15 cellular contexts compared by ENCODE assay signal in the genomic region with DNA sequence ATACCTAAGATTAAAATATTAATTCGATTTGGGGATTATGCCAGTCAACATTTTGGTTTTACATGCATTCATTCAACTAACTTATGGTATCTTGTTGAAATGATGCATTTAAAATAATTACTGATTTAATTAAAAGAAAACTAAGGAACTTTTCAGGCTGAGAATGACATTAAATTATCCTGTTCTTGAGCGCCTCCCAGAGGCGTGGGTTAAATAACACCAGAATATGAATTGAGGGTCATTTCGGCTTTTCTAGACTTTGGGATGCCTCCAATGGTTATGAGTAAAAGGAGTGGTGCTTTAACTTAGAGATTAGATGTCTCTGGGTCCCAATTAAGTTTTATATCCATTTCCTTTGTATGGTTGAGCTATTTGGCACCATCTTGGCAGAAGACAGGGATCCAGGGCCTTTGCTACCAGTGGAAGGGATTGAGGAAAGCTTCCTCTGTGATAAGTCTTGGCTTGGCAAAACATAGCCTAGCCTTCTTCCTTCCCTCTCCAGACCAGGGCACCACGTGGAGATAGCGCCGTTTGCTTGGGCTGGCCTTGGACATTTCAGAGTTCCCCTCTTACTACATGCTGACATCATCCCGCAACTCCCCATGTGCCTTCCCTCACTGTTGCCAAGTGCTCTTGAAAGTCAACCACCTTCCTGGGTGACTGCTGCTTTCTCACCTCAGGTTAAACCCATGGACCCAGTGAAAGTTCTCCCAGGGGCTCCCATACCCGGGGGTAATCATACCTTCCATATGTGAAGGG. TPM values are rescaled to one million over a fixed set of nuclear protein-coding genes. Genes with fewer than 3 reads are reported as not detected.
DNase-seq lines count a peak whose midpoint lies in the region; ATAC-seq, FAIRE-seq and TF ChIP-seq lines count a peak whose summit lies in the region.
"Had no signal": no experiment of that assay in that cellular context is flagged by ENCODE, and none has a peak within 500 bp of the region (broad histone marks: within the 10 kb centered on the region; RNA-seq: fewer than 3 reads in every experiment).

No MANE protein-coding gene starts in this region.

- H3K27me3 ChIP-seq in adrenal gland (no peaks in the 10 kb centered on the region), osteoblast (ENCODE audit: insufficient read depth, low read length) (no peaks in the 10 kb centered on the region)
- H3K27me3 ChIP-seq: hepatocyte, SJSA1 had no signal

- no peak for ATAC-seq in HG02642 (IDR thresholded peaks at IDR 0.05; ENCODE audit: poor library complexity, unreplicated experiment)
- ATAC-seq in HG02571 (IDR thresholded peaks at IDR 0.05; ENCODE audit: unreplicated experiment), result no peak
- ATAC-seq: activated naive CD4-positive, alpha-beta T cell treated with anti-CD3 and anti-CD28 coated beads, Interleukin-2, amount 50 U/mL, for 72 hours; stimulated activated naive CD8-positive, alpha-beta T cell treated with anti-CD3 and anti-CD28 coated beads, Interleukin-15, Interleukin-2, amounts not matched to agents 100 U/mL and 50 U/mL, for 24 hours had no signal

- intact Hi-C loops in adrenal gland (cut with DNase I), result no loop called here

- no peaks in the 10 kb centered on the region for H3K36me3 ChIP-seq in adrenal gland (replicated peaks in 1 of 2)
- H3K36me3 ChIP-seq in osteoblast (ENCODE audit: insufficient read depth, low read length), result no peaks in the 10 kb centered on the region
- H3K36me3 ChIP-seq: SJSA1 had no signal

- no peaks in the 10 kb centered on the region for H4K20me1 ChIP-seq in osteoblast (ENCODE audit: insufficient read depth, low read length)

- no peak for TF ChIP-seq EP300 in Ishikawa (IDR thresholded peaks at IDR 0.05; ENCODE audit: borderline replicate concordance)

- H3K4me3 ChIP-seq in adrenal gland (no peak overlapping the region), osteoblast (ENCODE audit: insufficient read depth, low read length) (no peak overlapping the region)
- H3K4me3 ChIP-seq: hepatocyte, lung, SJSA1 had no signal

- DNase-seq in adrenal gland (peak; percentile 53 to 80 (median 73)), osteoblast (ENCODE audit: insufficient read length, low spot score, missing footprints) (no peak)
- DNase-seq in stimulated activated CD4-positive, alpha-beta T cell treated with anti-CD3 and anti-CD28 coated beads, Interleukin-2, amount 100 ng/mL, for 24 hours, result no peak
- DNase-seq: activated CD4-positive, alpha-beta memory T cell treated with anti-CD3 and anti-CD28 coated beads for 36 hours; DMS79 treated with DMSO at 0.1 percent for 48 hours; stimulated activated naive CD8-positive, alpha-beta T cell treated with anti-CD3 and anti-CD28 coated beads, Interleukin-15, Interleukin-2, amounts not matched to agents 100 U/mL and 50 U/mL, for 24 hours had no signal

- TF ChIP-seq RAD21 in Ishikawa (IDR thresholded peaks at IDR 0.05; ENCODE audit: low read depth), result peak; percentile 48

- no peak overlapping the region for H2AFZ ChIP-seq in osteoblast (ENCODE audit: low read length)
- H2AFZ ChIP-seq: hepatocyte had no signal

- no peak for TF ChIP-seq POLR2A in adrenal gland (IDR thresholded peaks at IDR 0.05)

- no peak overlapping the region for H3K4me2 ChIP-seq in osteoblast (ENCODE audit: insufficient read depth, low read length)
- H3K4me2 ChIP-seq: hepatocyte had no signal

- H3K27ac ChIP-seq in adrenal gland (peak overlapping the region in 2 of 5 donors; percentile 69 to 88), osteoblast (ENCODE audit: low read depth, low read length) (no peak overlapping the region)
- H3K27ac ChIP-seq: hepatocyte, SJSA1 had no signal

- peak in 1 of 6 experiments; percentile 11 for TF ChIP-seq CTCF in adrenal gland (IDR thresholded peaks at IDR 0.05)
- TF ChIP-seq CTCF in osteoblast (IDR thresholded peaks at IDR 0.05; ENCODE audit: extremely low read depth, low read depth, low read length), result peak; percentile 43

- 66 to 72% (median 67%) methylated on average over 9 of the region's 9 CpGs for WGBS in adrenal gland, 4 donors

- FAIRE-seq in G401.6 (lab: Jason Lieb, UNC), result peak; percentile 21

- no peaks in the 10 kb centered on the region for H3K79me2 ChIP-seq in osteoblast (ENCODE audit: insufficient read depth, low read length)
- H3K79me2 ChIP-seq: hepatocyte had no signal

- H3K4me1 ChIP-seq in adrenal gland (replicated peaks in 1 of 2) (peaks cover 7 to 44% of the 10 kb centered on the region in 2 donors), osteoblast (ENCODE audit: insufficient read depth, low read length) (peaks cover 9% of the 10 kb centered on the region)

- H3K9me3 ChIP-seq in adrenal gland (replicated peaks in 1 of 3) (peaks cover 0 to 6% (median 0%) of the 10 kb centered on the region in 3 donors), osteoblast (ENCODE audit: low read depth, low read length) (no peaks in the 10 kb centered on the region)
- H3K9me3 ChIP-seq: SJSA1 had no signal

TF ChIP-seq in Ishikawa, 13 proteins besides CTCF, POLR2A, EP300 and RAD21:
- TF ChIP-seq, protein P1, sequence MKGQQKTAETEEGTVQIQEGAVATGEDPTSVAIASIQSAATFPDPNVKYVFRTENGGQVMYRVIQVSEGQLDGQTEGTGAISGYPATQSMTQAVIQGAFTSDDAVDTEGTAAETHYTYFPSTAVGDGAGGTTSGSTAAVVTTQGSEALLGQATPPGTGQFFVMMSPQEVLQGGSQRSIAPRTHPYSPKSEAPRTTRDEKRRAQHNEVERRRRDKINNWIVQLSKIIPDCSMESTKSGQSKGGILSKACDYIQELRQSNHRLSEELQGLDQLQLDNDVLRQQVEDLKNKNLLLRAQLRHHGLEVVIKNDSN (IDR thresholded peaks at IDR 0.05), result no peak
- TF ChIP-seq, protein P2, sequence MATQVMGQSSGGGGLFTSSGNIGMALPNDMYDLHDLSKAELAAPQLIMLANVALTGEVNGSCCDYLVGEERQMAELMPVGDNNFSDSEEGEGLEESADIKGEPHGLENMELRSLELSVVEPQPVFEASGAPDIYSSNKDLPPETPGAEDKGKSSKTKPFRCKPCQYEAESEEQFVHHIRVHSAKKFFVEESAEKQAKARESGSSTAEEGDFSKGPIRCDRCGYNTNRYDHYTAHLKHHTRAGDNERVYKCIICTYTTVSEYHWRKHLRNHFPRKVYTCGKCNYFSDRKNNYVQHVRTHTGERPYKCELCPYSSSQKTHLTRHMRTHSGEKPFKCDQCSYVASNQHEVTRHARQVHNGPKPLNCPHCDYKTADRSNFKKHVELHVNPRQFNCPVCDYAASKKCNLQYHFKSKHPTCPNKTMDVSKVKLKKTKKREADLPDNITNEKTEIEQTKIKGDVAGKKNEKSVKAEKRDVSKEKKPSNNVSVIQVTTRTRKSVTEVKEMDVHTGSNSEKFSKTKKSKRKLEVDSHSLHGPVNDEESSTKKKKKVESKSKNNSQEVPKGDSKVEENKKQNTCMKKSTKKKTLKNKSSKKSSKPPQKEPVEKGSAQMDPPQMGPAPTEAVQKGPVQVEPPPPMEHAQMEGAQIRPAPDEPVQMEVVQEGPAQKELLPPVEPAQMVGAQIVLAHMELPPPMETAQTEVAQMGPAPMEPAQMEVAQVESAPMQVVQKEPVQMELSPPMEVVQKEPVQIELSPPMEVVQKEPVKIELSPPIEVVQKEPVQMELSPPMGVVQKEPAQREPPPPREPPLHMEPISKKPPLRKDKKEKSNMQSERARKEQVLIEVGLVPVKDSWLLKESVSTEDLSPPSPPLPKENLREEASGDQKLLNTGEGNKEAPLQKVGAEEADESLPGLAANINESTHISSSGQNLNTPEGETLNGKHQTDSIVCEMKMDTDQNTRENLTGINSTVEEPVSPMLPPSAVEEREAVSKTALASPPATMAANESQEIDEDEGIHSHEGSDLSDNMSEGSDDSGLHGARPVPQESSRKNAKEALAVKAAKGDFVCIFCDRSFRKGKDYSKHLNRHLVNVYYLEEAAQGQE (IDR thresholded peaks at IDR 0.05; ENCODE audit: low read depth), result no peak
- no peak for TF ChIP-seq TCF12 (IDR thresholded peaks at IDR 0.05; ENCODE audit: low read depth)
- TF ChIP-seq TEAD4 (IDR thresholded peaks at IDR 0.05), result no peak
- no peak for TF ChIP-seq CEBPB (IDR thresholded peaks at IDR 0.05)
- TF ChIP-seq TAF1 (IDR thresholded peaks at IDR 0.05; ENCODE audit: low read depth), result no peak
- no peak for TF ChIP-seq YY1 (IDR thresholded peaks at IDR 0.05; ENCODE audit: low read depth)
- TF ChIP-seq FOXM1 (IDR thresholded peaks at IDR 0.05; ENCODE audit: borderline replicate concordance, low read depth), result no peak
- TF ChIP-seq, protein P3, sequence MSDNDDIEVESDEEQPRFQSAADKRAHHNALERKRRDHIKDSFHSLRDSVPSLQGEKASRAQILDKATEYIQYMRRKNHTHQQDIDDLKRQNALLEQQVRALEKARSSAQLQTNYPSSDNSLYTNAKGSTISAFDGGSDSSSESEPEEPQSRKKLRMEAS (IDR thresholded peaks at IDR 0.05), result no peak
- TF ChIP-seq NFIC (IDR thresholded peaks at IDR 0.05), result no peak
- no peak for TF ChIP-seq EGR1 (IDR thresholded peaks at IDR 0.05)
- TF ChIP-seq CREB1 (IDR thresholded peaks at IDR 0.05; ENCODE audit: low read depth), result no peak
- TF ChIP-seq ZBTB7A (IDR thresholded peaks at IDR 0.05; ENCODE audit: low read depth), result no peak
TF ChIP-seq in Ishikawa: peak in this region for 0.

RNA-seq across cellular contexts. Expression of gene GNAS, which starts 28.7 kb away (rescaled TPM):
- total RNA-seq in adrenal gland (1,000 to 10,000 TPM in 7 of 8 donors, 100 to 1,000 TPM in 1; 614 to 1,525 (median 1,042) TPM), osteoblast (366 and 374 TPM in 2 replicates)
- polyA plus RNA-seq in adrenal gland, result 1,000 to 10,000 TPM; 2,293 to 6,333 (median 4,379) TPM

RNA-seq across cellular contexts. Expression of gene GNAS-AS1, which starts 30.5 kb away (rescaled TPM):
- total RNA-seq in adrenal gland (under 1 TPM in 3 of 8 donors, not detected in 5; 0.11 to 0.61 (median 0.24) TPM), osteoblast (0.72 and 1.5 TPM in 2 replicates)
- polyA plus RNA-seq in adrenal gland, result under 1 TPM; 0.09 to 0.72 (median 0.10) TPM
- total RNA-seq: hepatocyte, posterior vena cava, SJSA1 had no signal

Comparison
In these comparisons a context has a peak if more than half of its experiments do, and no peak if none do; other contexts are left out.
1. DNase-seq: peak in adrenal gland (7 of 7); none in osteoblast (single experiment) and stimulated activated CD4-positive, alpha-beta T cell treated with anti-CD3 and anti-CD28 coated beads, Interleukin-2, amount 100 ng/mL, for 24 hours (0 of 2).